Comparison of ENCODE assay signal across 20 cellular contexts in genomic region chr20:35956616-35957015, GRCh38.
"Had no signal": no experiment of that assay in that cellular context is flagged by ENCODE, and none has a peak within 500 bp of the region (broad histone marks: within the 10 kb centered on the region; RNA-seq: fewer than 3 reads in every experiment).

No MANE protein-coding gene starts in this region.

- H3K9me3 ChIP-seq: gastrocnemius medialis, heart right ventricle, mucosa of descending colon, right atrium auricular region, SK-N-SH had no signal

- H3K27ac Mint-ChIP-seq: activated CD4-positive, alpha-beta T cell treated with anti-CD3 and anti-CD28 coated beads for 36 hours; activated T-helper 1 cell treated with anti-CD3 and anti-CD28 coated beads, Interleukin-12 subunit alpha, Interleukin-12 subunit beta, Interleukin-2, Interleukin-4 antibody, amounts not matched to agents 30 ng/mL and 10 ng/mL and 1 ng/mL, durations not matched to agents 14 hours and 24 hours and 36 hours; dendritic cell treated with granulocyte-macrophage colony-stimulating factor and Interleukin-4, amounts not matched to agents 40 ng/mL and 50 ng/mL, for 4 days; progenitor cell of endocrine pancreas had no signal

- H3K4me3 ChIP-seq: gastrocnemius medialis, heart right ventricle, mucosa of descending colon, right atrium auricular region, smooth muscle cell had no signal

- ATAC-seq: activated CD4-positive, alpha-beta T cell treated with anti-CD3 and anti-CD28 coated beads for 36 hours; gastrocnemius medialis; heart right ventricle; left lobe of liver; mucosa of descending colon; naive thymus-derived CD4-positive, alpha-beta T cell had no signal

- DNase-seq: activated CD4-positive, alpha-beta T cell treated with anti-CD3 and anti-CD28 coated beads for 36 hours; activated CD8-positive, alpha-beta memory T cell treated with anti-CD3 and anti-CD28 coated beads, Interleukin-2, amount 50 U/mL, for 48 hours; anterior cingulate cortex; effector memory CD4-positive, alpha-beta T cell; gastrocnemius medialis; heart right ventricle; islet precursor cell; naive thymus-derived CD4-positive, alpha-beta T cell; occipital lobe; SK-N-SH; stimulated activated CD4-positive, alpha-beta T cell treated with anti-CD3 and anti-CD28 coated beads, Interleukin-4, amount 100 ng/mL, for 4 hours; stimulated activated CD8-positive, alpha-beta memory T cell treated with anti-CD3 and anti-CD28 coated beads, Interleukin-4, amount 100 ng/mL, for 48 hours had no signal

- H3K9me2 ChIP-seq: SK-N-SH had no signal

- H3K36me3 ChIP-seq: gastrocnemius medialis, right atrium auricular region had no signal

- H3K4me2 ChIP-seq: SK-N-SH, smooth muscle cell had no signal

- H3K27me3 ChIP-seq: gastrocnemius medialis, heart right ventricle, right atrium auricular region had no signal

- H3K27me3 Mint-ChIP-seq: activated CD4-positive, alpha-beta T cell treated with anti-CD3 and anti-CD28 coated beads for 36 hours had no signal

- H3K27ac ChIP-seq: gastrocnemius medialis, heart right ventricle, right atrium auricular region had no signal

- H3K4me3 Mint-ChIP-seq: dendritic cell treated with granulocyte-macrophage colony-stimulating factor and Interleukin-4, amounts not matched to agents 40 ng/mL and 50 ng/mL, for 4 days had no signal

- FAIRE-seq: urothelium cell line had no signal

- H3K9me3 Mint-ChIP-seq: dendritic cell treated with granulocyte-macrophage colony-stimulating factor and Interleukin-4, amounts not matched to agents 40 ng/mL and 50 ng/mL, for 4 days had no signal
